Comparison of ENCODE assay signal across 1 cellular context in genomic region chr17:3974980-3975379, GRCh38.
TF ChIP-seq lines count a peak whose summit lies in the region.

No MANE protein-coding gene starts in this region.

TF ChIP-seq in K562, 482 proteins besides CTCF, POLR2A, EP300 and RAD21 (continued from another document):
- TF ChIP-seq, protein P1, sequence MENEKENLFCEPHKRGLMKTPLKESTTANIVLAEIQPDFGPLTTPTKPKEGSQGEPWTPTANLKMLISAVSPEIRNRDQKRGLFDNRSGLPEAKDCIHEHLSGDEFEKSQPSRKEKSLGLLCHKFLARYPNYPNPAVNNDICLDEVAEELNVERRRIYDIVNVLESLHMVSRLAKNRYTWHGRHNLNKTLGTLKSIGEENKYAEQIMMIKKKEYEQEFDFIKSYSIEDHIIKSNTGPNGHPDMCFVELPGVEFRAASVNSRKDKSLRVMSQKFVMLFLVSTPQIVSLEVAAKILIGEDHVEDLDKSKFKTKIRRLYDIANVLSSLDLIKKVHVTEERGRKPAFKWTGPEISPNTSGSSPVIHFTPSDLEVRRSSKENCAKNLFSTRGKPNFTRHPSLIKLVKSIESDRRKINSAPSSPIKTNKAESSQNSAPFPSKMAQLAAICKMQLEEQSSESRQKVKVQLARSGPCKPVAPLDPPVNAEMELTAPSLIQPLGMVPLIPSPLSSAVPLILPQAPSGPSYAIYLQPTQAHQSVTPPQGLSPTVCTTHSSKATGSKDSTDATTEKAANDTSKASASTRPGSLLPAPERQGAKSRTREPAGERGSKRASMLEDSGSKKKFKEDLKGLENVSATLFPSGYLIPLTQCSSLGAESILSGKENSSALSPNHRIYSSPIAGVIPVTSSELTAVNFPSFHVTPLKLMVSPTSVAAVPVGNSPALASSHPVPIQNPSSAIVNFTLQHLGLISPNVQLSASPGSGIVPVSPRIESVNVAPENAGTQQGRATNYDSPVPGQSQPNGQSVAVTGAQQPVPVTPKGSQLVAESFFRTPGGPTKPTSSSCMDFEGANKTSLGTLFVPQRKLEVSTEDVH (IDR thresholded peaks at IDR 0.05; ENCODE audit: low read depth, partially characterized antibody), result no peak
- TF ChIP-seq, protein P2, sequence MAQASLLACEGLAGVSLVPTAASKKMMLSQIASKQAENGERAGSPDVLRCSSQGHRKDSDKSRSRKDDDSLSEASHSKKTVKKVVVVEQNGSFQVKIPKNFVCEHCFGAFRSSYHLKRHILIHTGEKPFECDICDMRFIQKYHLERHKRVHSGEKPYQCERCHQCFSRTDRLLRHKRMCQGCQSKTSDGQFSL (CRISPR knock-in tag; IDR thresholded peaks at IDR 0.05), result no peak
- TF ChIP-seq, protein P2 (tag; IDR thresholded peaks at IDR 0.05), result no peak
- TF ChIP-seq TRIM28 (IDR thresholded peaks at IDR 0.05) (peak; percentile 81), STAG1 (CRISPR knock-in tag; IDR thresholded peaks at IDR 0.05; ENCODE audit: borderline replicate concordance) (no peak), SIX5 (IDR thresholded peaks at IDR 0.05; ENCODE audit: borderline replicate concordance in 1 of 2, insufficient read depth in 1 of 2, low read depth in 1 of 2, low read length in 2 of 2) (no peak), NKRF (IDR thresholded peaks at IDR 0.05; ENCODE audit: borderline replicate concordance) (no peak), ZEB2 (IDR thresholded peaks at IDR 0.05) (no peak), SMARCB1 (IDR thresholded peaks at IDR 0.05; ENCODE audit: insufficient read length, low read depth) (no peak), ZNF23 (CRISPR knock-in tag; IDR thresholded peaks at IDR 0.05) (no peak), RBM25 (IDR thresholded peaks at IDR 0.05; ENCODE audit: low read depth, low read length, severe bottlenecking) (peak; percentile 67), SOX6 (IDR thresholded peaks at IDR 0.05) (no peak), ZNF280A (IDR thresholded peaks at IDR 0.05; ENCODE audit: low read depth, partially characterized antibody) (peak; percentile 48), HOMEZ (CRISPR knock-in tag; IDR thresholded peaks at IDR 0.05) (no peak), RHOXF2B (CRISPR knock-in tag; conservative IDR thresholded peaks at IDR 0.05) (no peak), XRCC4 (IDR thresholded peaks at IDR 0.05; ENCODE audit: extremely low read depth, insufficient read depth, insufficient read length) (no peak), JUND (IDR thresholded peaks at IDR 0.05; ENCODE audit: borderline replicate concordance, low read depth, low read length) (no peak), JUND (tag; IDR thresholded peaks at IDR 0.05; ENCODE audit: borderline replicate concordance, low read depth, low read length) (no peak), ZNF778 (CRISPR knock-in tag; IDR thresholded peaks at IDR 0.05) (no peak), CBX1 (IDR thresholded peaks at IDR 0.05; ENCODE audit: low read depth) (peak; percentile 87; the same call in 1 of the 2 replicates), PURB (CRISPR knock-in tag; IDR thresholded peaks at IDR 0.05; ENCODE audit: low read depth) (no peak)
